ENCODE assay signal across 1 cellular context in genomic region chr15:74201656-74202420, GRCh38.
TF ChIP-seq lines count a peak whose summit lies in the region.

No MANE protein-coding gene starts in this region.

TF ChIP-seq in HepG2, 621 proteins besides CTCF, POLR2A, EP300 and RAD21:
- no peak for TF ChIP-seq NR2F6 (IDR thresholded peaks at IDR 0.05)
- TF ChIP-seq NR2F6 (CRISPR knock-in tag; IDR thresholded peaks at IDR 0.05): no peak
- peak; percentile 66; the same call in 1 of the 2 replicates for TF ChIP-seq ZNF768 (CRISPR knock-in tag; IDR thresholded peaks at IDR 0.05)
- 0 out of 2 replicates have a peak, but pooled peaks have one; percentile 4 for TF ChIP-seq CREB1 (IDR thresholded peaks at IDR 0.05)
- no peak for TF ChIP-seq CREB1 (CRISPR knock-in tag; IDR thresholded peaks at IDR 0.05)
- TF ChIP-seq ZMAT3 (CRISPR knock-in tag; conservative IDR thresholded peaks at IDR 0.05): no peak
